Comparison of ENCODE assay signal across 9 cellular contexts in the genomic region with DNA sequence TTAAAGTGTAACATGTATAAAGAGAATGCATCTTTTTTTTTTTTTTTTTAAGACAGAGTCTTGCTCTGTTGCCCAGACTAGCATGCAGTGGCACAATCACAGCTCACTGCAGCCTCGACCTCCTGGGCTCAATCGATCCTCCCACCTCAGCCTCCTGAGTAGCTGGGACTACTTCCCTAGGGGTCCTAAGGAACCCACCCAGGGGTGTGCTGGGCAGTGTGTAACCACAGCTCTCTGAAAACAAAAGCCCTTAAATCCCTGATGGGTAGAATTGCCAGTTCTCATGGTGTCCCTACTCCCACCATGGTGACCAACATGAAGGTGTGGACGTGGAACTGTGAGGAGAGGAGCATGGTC.
DNase-seq lines count a peak whose midpoint lies in the region; ATAC-seq, FAIRE-seq and TF ChIP-seq lines count a peak whose summit lies in the region.
"Had no signal": no experiment of that assay in that cellular context is flagged by ENCODE, and none has a peak within 500 bp of the region (broad histone marks: within the 10 kb centered on the region; RNA-seq: fewer than 3 reads in every experiment).

No MANE protein-coding gene starts in this region.

- H3K4me3 ChIP-seq in cardiac muscle cell (no peak overlapping the region), GM12878 (no peak overlapping the region; the same call in 1 of the 2 replicates), upper lobe of right lung (no peak overlapping the region)

- H3K27ac ChIP-seq in cardiac muscle cell = peak overlapping the region; percentile 35
- H3K27ac ChIP-seq in GM12878 (ENCODE audit: control insufficient read depth, insufficient read depth) = peak overlapping the region; percentile 91
- peak overlapping the region; percentile 51 for H3K27ac ChIP-seq in upper lobe of right lung

- H3K9ac ChIP-seq in GM12878 (ENCODE audit: control insufficient read depth, insufficient read depth, low read length) = peak overlapping the region; percentile 57

- H3K27me3 ChIP-seq in cardiac muscle cell (no peaks in the 10 kb centered on the region), GM12878 (replicated peaks in 1 of 2; ENCODE audit: control insufficient read depth in 2 of 2, insufficient read depth in 2 of 2, low read length in 1 of 2) (no peaks in the 10 kb centered on the region), upper lobe of right lung (no peaks in the 10 kb centered on the region)

- no TSS peak for BruUV-seq in GM12878 (replicated peaks; lab: Mats Ljungman, UMichigan)

- 3% methylated on average over 3 of the region's 3 CpGs for WGBS in GM12878 (ENCODE audit: insufficient coverage, insufficient replicate concordance, low lambda C conversion rate, missing lambda C conversion rate)

- H3K4me1 ChIP-seq in cardiac muscle cell (ENCODE audit: low read depth) = peaks cover 38% of the 10 kb centered on the region
- peaks cover 62% of the 10 kb centered on the region for H3K4me1 ChIP-seq in GM12878 (ENCODE audit: control insufficient read depth, insufficient read depth, low read length)
- H3K4me1 ChIP-seq in upper lobe of right lung = peaks cover 48% of the 10 kb centered on the region

- POLR2A ChIA-PET in GM12878 (lab: Charles Lee) = interaction anchor here (0.6 to 9.4 kb wide), 15 partner anchors 20 to 628 kb away, joined by 3 to 97 read pairs (median 3); partner anchors contain the start of gene ST3GAL5

- intact Hi-C loops in left cardiac atrium (cut with DNase I) (no loop called here), GM12878 (cut with micrococcal nuclease; ENCODE audit: unreplicated experiment) (loop anchor here (1.0 to 5.0 kb wide), 3 partner anchors 106 to 162 kb away; partner anchors contain the start of gene ST3GAL5), upper lobe of right lung (cut with DNase I) (no loop called here)

- no peak overlapping the region for H2AFZ ChIP-seq in GM12878 (ENCODE audit: control insufficient read depth, low read depth, low read length)

- no peaks in the 10 kb centered on the region for H3K9me3 ChIP-seq in cardiac muscle cell (ENCODE audit: low read depth)
- no peaks in the 10 kb centered on the region for H3K9me3 ChIP-seq in GM12878 (replicated peaks; ENCODE audit: control insufficient read depth, insufficient read depth, low read length)
- no peaks in the 10 kb centered on the region for H3K9me3 ChIP-seq in upper lobe of right lung

- TF ChIP-seq RAD21 in GM12878 (IDR thresholded peaks at IDR 0.05; ENCODE audit: insufficient read depth, low read depth, low read length) = no peak

- DNase-seq in cardiac muscle cell (ENCODE audit: low read depth in 1 of 2, low spot score in 1 of 2) = no peak
- DNase-seq in left cardiac atrium = no peak
- no peak for DNase-seq in GM12878 (ENCODE audit: low read depth, low spot score)
- DNase-seq in upper lobe of right lung = no peak
- no peak for DNase-seq in NK-92 (lab: John Stamatoyannopoulos, UW; ENCODE audit: unreplicated experiment)
- no peak for DNase-seq in NCI-H1436 treated with DMSO at 0.1 percent for 48 hours (lab: John Stamatoyannopoulos, UW)
- DNase-seq in GM10266 (ENCODE audit: extremely low spot score) = no peak
- DNase-seq: activated CD4-positive, alpha-beta T cell treated with anti-CD3 and anti-CD28 coated beads, Interleukin-2, amount 50 U/mL, for 1 hour had no signal

- in situ Hi-C loops in GM12878 (cut with MboI) = no loop called here

- ATAC-seq in left cardiac atrium = no peak
- ATAC-seq in HG03103 (IDR thresholded peaks at IDR 0.05; ENCODE audit: low read depth, unreplicated experiment) = peak; percentile 3
- peak; percentile 33 for ATAC-seq in GM12878
- no peak for ATAC-seq in upper lobe of right lung

- no peaks in the 10 kb centered on the region for H4K20me1 ChIP-seq in GM12878 (ENCODE audit: control insufficient read depth, insufficient read depth)

- CTCF ChIA-PET in GM12878 (lab: Yijun Ruan, JAX) = interaction anchor here (0.8 to 6.7 kb wide), 11 partner anchors 25 to 142 kb away, joined by 3 to 58 read pairs (median 8); partner anchors contain the start of genes PTCD3 and ST3GAL5

- H3K36me3 ChIP-seq in cardiac muscle cell (no peaks in the 10 kb centered on the region), GM12878 (ENCODE audit: control insufficient read depth in 2 of 2, insufficient read depth in 2 of 2, low read length in 1 of 2) (no peaks in the 10 kb centered on the region), upper lobe of right lung (no peaks in the 10 kb centered on the region)

- TF ChIP-seq POLR2A in GM12878 (IDR thresholded peaks at IDR 0.05; ENCODE audit: low read depth, low read length) = no peak

- no peak for FAIRE-seq in GM12878 (lab: Jason Lieb, UNC)

- H3K4me2 ChIP-seq in GM12878 (ENCODE audit: control insufficient read depth, insufficient read depth) = peak overlapping the region; percentile 90

- TF ChIP-seq CTCF in cardiac muscle cell (IDR thresholded peaks at IDR 0.05; ENCODE audit: low read depth, low read length) = no peak
- TF ChIP-seq CTCF in GM12878 (IDR thresholded peaks at IDR 0.05 in 2 of 3, conservative IDR thresholded peaks at IDR 0.05 in 1 of 3; ENCODE audit: control insufficient read depth in 2 of 3, extremely low read depth in 1 of 3, insufficient read depth in 1 of 3, low read depth in 3 of 3, low read length in 3 of 3) = no peak
- no peak for TF ChIP-seq CTCF in upper lobe of right lung (IDR thresholded peaks at IDR 0.05)
- TF ChIP-seq CTCF in GM10266 (IDR thresholded peaks at IDR 0.05; ENCODE audit: control insufficient read depth, insufficient read depth, low read depth, missing control alignments) = no peak

- TF ChIP-seq EP300 in GM12878 (IDR thresholded peaks at IDR 0.05; ENCODE audit: borderline replicate concordance in 1 of 2, control insufficient read depth in 1 of 2, low read depth in 2 of 2, low read length in 2 of 2) = no peak

- RAD21 ChIA-PET in GM12878 (lab: Charles Lee; ENCODE audit: unreplicated experiment) = interaction anchor here (0.6 to 9.0 kb wide), 24 partner anchors 15 to 290 kb away, joined by 3 to 150 read pairs (median 4); partner anchors contain the start of gene ST3GAL5

- SMC1A ChIA-PET in GM12878 (lab: Charles Lee; ENCODE audit: uncharacterized antibody, unreplicated experiment) = interaction anchor here (1.0 to 6.8 kb wide), 18 partner anchors 9 to 166 kb away, joined by 3 to 114 read pairs (median 8); partner anchors contain the start of gene ST3GAL5

- H3K79me2 ChIP-seq in GM12878 (ENCODE audit: control insufficient read depth, insufficient read depth, low read length) = no peaks in the 10 kb centered on the region

TF ChIP-seq in GM12878, 131 proteins besides CTCF, POLR2A, EP300 and RAD21:
- peak; percentile 45; the same call in 1 of the 2 replicates for TF ChIP-seq SMARCA5 (IDR thresholded peaks at IDR 0.05)
- no peak for TF ChIP-seq RFX5 (IDR thresholded peaks at IDR 0.05; ENCODE audit: low read depth, low read length)
- TF ChIP-seq NBN (IDR thresholded peaks at IDR 0.05) = no peak

Comparison
In these comparisons a context has a peak if more than half of its experiments do, and no peak if none do; other contexts are left out.
1. H3K27ac ChIP-seq: peak in every context shown above with its lines; median percentile 91 in GM12878; 51 in upper lobe of right lung; 35 in cardiac muscle cell.
2. ATAC-seq: peak in HG03103 (single experiment) and GM12878 (single experiment); none in left cardiac atrium (0 of 2) and upper lobe of right lung (single experiment).